In the genomic region with DNA sequence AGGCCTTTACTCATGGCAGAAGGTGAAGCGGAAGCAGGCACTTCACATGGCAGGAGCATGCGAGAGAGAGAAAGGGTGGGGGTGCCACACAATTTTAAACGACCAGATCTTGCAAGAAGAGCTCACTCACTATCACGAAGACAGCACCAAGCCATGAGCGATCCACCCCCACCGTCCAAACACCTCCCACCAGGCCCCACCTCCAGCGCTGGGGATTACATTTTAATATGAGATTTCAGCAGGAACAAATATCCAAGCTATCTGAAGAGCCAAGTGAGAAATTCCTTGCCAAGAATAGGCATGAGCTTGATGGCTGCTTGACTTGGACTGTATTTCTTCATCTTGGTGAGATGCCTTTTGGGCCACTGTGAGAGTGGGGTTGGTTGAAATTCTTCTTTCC, we compare ENCODE assay signal across 13 cellular contexts.
"Had no signal": no experiment of that assay in that cellular context is flagged by ENCODE, and none has a peak within 500 bp of the region (broad histone marks: within the 10 kb centered on the region; RNA-seq: fewer than 3 reads in every experiment).

No MANE protein-coding gene starts in this region.

- ATAC-seq: naive thymus-derived CD4-positive, alpha-beta T cell; right lobe of liver had no signal

- DNase-seq: central memory CD4-positive, alpha-beta T cell; cortex of kidney; effector CD8-positive, alpha-beta T cell; foreskin melanocyte; mammary epithelial cell; naive thymus-derived CD4-positive, alpha-beta T cell; nephron progenitor cell; right lobe of liver; stimulated activated CD4-positive, alpha-beta T cell treated with anti-CD3 and anti-CD28 coated beads, Interleukin-2, amount 100 ng/mL, for 24 hours; stimulated activated naive CD4-positive, alpha-beta T cell; stomach; substantia nigra; trophoblast cell had no signal
